In the genomic region with DNA sequence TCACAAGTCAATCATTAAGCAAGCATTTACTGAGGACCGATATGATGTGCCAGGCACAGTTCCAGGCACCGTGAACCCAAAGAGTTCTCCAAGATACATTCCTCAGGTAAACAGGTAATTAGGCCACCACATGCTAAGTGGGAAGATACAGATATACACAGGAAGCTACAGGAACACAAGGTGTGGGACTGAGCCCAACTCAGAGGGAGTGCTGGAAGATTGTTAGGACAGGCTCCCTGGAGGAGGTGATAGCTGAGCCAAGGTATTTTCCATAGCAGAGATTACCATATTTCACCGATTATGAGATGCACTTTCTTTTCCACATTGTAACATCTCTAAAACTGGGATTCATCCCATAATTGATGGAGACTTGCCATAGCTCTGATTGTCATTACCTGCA, we compare ENCODE assay signal across 23 cellular contexts. TPM values are rescaled to one million over a fixed set of nuclear protein-coding genes. Genes with fewer than 3 reads are reported as not detected.
"Had no signal": no experiment of that assay in that cellular context is flagged by ENCODE, and none has a peak within 500 bp of the region (broad histone marks: within the 10 kb centered on the region; RNA-seq: fewer than 3 reads in every experiment).

No MANE protein-coding gene starts in this region.

- H3K27ac ChIP-seq: left lung, lower lobe of right lung, parathyroid adenoma, psoas muscle, right lobe of liver, stomach, testis, thyroid gland, transverse colon, upper lobe of left lung, vagina had no signal

- H3K27me3 ChIP-seq: left lung, right lobe of liver, stomach, testis, thyroid gland, transverse colon, upper lobe of left lung, vagina had no signal

- H3K79me2 ChIP-seq: parathyroid adenoma had no signal

- H3K9ac ChIP-seq: parathyroid adenoma had no signal

- ATAC-seq: left colon; left lung; lower lobe of right lung; naive thymus-derived CD8-positive, alpha-beta T cell; psoas muscle; right lobe of liver; stimulated activated naive B cell treated with anti-CD40 and anti-IgM and Interleukin-4, amounts not matched to agents 10 μg/mL and 1 μg/mL and 100 μg/mL, for 72 hours; stimulated activated naive CD8-positive, alpha-beta T cell treated with anti-CD3 and anti-CD28 coated beads, Interleukin-15, Interleukin-2, amounts not matched to agents 100 U/mL and 50 U/mL, for 24 hours had no signal

- H3K36me3 ChIP-seq: left lung, lower lobe of right lung, right lobe of liver, stomach, thyroid gland, transverse colon, upper lobe of left lung, vagina had no signal

- H3K4me1 ChIP-seq: left lung, lower lobe of right lung, parathyroid adenoma, psoas muscle, right lobe of liver, stomach, testis, thyroid gland had no signal

- H3K4me3 ChIP-seq: left lung, lower lobe of right lung, psoas muscle, right lobe of liver, stomach, testis, thyroid gland, transverse colon, upper lobe of left lung, vagina had no signal

- H2AFZ ChIP-seq: parathyroid adenoma had no signal

- FAIRE-seq: kidney had no signal

- DNase-seq: hippocampal formation; kidney; left colon; left lung; lower lobe of right lung; mammary epithelial cell; naive thymus-derived CD8-positive, alpha-beta T cell; nucleus accumbens; psoas muscle; right lobe of liver; stimulated activated CD4-positive, alpha-beta T cell treated with anti-CD3 and anti-CD28 coated beads, Interleukin-12 subunit alpha, Interleukin-12 subunit beta, amount 100 ng/mL, for 4 hours; stimulated activated CD4-positive, alpha-beta T cell treated with anti-CD3 and anti-CD28 coated beads, Interleukin-15, amount 100 ng/mL, for 24 hours; stimulated activated CD4-positive, alpha-beta T cell treated with anti-CD3 and anti-CD28 coated beads, Interleukin-2, amount 100 ng/mL, for 24 hours; stimulated activated CD4-positive, alpha-beta T cell treated with anti-CD3 and anti-CD28 coated beads, Interleukin-4, amount 100 ng/mL, for 1 hour; stimulated activated naive B cell treated with anti-CD40 and anti-IgM and Interleukin-4, amounts not matched to agents 10 μg/mL and 1 μg/mL and 100 μg/mL, for 72 hours; stimulated activated naive CD8-positive, alpha-beta T cell treated with anti-CD3 and anti-CD28 coated beads, Interleukin-15, Interleukin-2, amounts not matched to agents 100 U/mL and 50 U/mL, for 24 hours; stomach; testis; thyroid gland; transverse colon; upper lobe of left lung had no signal

- H3K9me3 ChIP-seq: left lung, lower lobe of right lung, psoas muscle, right lobe of liver, stomach, testis, thyroid gland, transverse colon, upper lobe of left lung, vagina had no signal

RNA-seq across cellular contexts. Expression of a gene that starts 31.4 kb away (rescaled TPM):
- total RNA-seq: naive thymus-derived CD8-positive, alpha-beta T cell had no signal
- polyA plus RNA-seq: naive thymus-derived CD8-positive, alpha-beta T cell had no signal
